In genomic region chr5:1886634-1887399, GRCh38 we compare ENCODE assay signal across 17 cellular contexts. TPM values are rescaled to one million over a fixed set of nuclear protein-coding genes. Genes with fewer than 3 reads are reported as not detected.
DNase-seq lines count a peak whose midpoint lies in the region; ATAC-seq and TF ChIP-seq lines count a peak whose summit lies in the region.
"Had no signal": no experiment of that assay in that cellular context is flagged by ENCODE, and none has a peak within 500 bp of the region (broad histone marks: within the 10 kb centered on the region; RNA-seq: fewer than 3 reads in every experiment).

No MANE protein-coding gene starts in this region.

- peaks cover 3 to 7% of the 10 kb centered on the region in 2 donors for H3K4me1 Mint-ChIP-seq in effector memory CD8-positive, alpha-beta T cell (ENCODE audit: low read depth in 2 of 2)
- H3K4me1 Mint-ChIP-seq in type B pancreatic cell (ENCODE audit: unreplicated experiment), result peaks cover 14% of the 10 kb centered on the region

- H3K4me3 ChIP-seq in mesodermal cell (ENCODE audit: extremely low read depth, insufficient read depth, low read length, poor library complexity, severe bottlenecking), result peak overlapping the region; percentile 18

- peaks cover 17% of the 10 kb centered on the region for H3K4me1 ChIP-seq in foreskin keratinocyte
- H3K4me1 ChIP-seq in mesodermal cell (ENCODE audit: control insufficient read depth, insufficient read depth, low read length, poor library complexity, severe bottlenecking), result peaks cover 17% of the 10 kb centered on the region

- 1% methylated on average over 49 to 54 of the region's 107 CpGs for WGBS in mesodermal cell (ENCODE audit: insufficient coverage in 2 of 2), 2 experiments

- intact Hi-C loops in Right ventricle myocardium superior (cut with DNase I) (no loop called here), cardiac septum (cut with DNase I) (loop anchor here (2.0 to 5.0 kb wide), 2 partner anchors 45 to 86 kb away; partner anchors contain the start of gene NDUFS6)

- no peaks in the 10 kb centered on the region for H3K36me3 ChIP-seq in mesodermal cell (ENCODE audit: control insufficient read depth, insufficient read depth, low read length)

- no peaks in the 10 kb centered on the region for H3K27me3 ChIP-seq in foreskin keratinocyte

- peak; percentile 50 for ATAC-seq in Right ventricle myocardium superior (ENCODE audit: poor library complexity)
- ATAC-seq in foreskin keratinocyte, result no peak
- no peak for ATAC-seq in effector memory CD8-positive, alpha-beta T cell (replicated peaks)
- no peak for ATAC-seq in GM21381 (IDR thresholded peaks at IDR 0.05; ENCODE audit: unreplicated experiment)
- ATAC-seq: SK-N-SH treated with all-trans-retinoic acid at 6 μM for 48 hours had no signal

- H3K27ac ChIP-seq in foreskin keratinocyte (peak overlapping the region; percentile 97), mesodermal cell (ENCODE audit: low read depth, low read length, severe bottlenecking) (no peak overlapping the region)

- TF ChIP-seq CTCF in foreskin keratinocyte (conservative IDR thresholded peaks at IDR 0.05) (peak; percentile 36), type B pancreatic cell (conservative IDR thresholded peaks at IDR 0.05) (no peak)

- no peak overlapping the region for H3K27ac Mint-ChIP-seq in effector memory CD8-positive, alpha-beta T cell
- no peak overlapping the region for H3K27ac Mint-ChIP-seq in type B pancreatic cell
- H3K27ac Mint-ChIP-seq: IgD-negative memory B cell had no signal

- H3K9me3 Mint-ChIP-seq in effector memory CD8-positive, alpha-beta T cell, result no peaks in the 10 kb centered on the region
- no peaks in the 10 kb centered on the region for H3K9me3 Mint-ChIP-seq in type B pancreatic cell

- H3K36me3 Mint-ChIP-seq in effector memory CD8-positive, alpha-beta T cell (ENCODE audit: insufficient read depth), result peaks cover 7% of the 10 kb centered on the region
- no peaks in the 10 kb centered on the region for H3K36me3 Mint-ChIP-seq in type B pancreatic cell
- H3K36me3 Mint-ChIP-seq: IgD-negative memory B cell had no signal

- DNase-seq in Right ventricle myocardium superior (peak; percentile 50), cardiac septum (ENCODE audit: low spot score) (no peak), foreskin keratinocyte (no peak), type B pancreatic cell (ENCODE audit: extremely low spot score, unreplicated experiment) (no peak), NCI-H1092 (lab: John Stamatoyannopoulos, UW) (no peak)
- no peak for DNase-seq in effector memory CD8-positive, alpha-beta T cell
- DNase-seq: activated naive CD4-positive, alpha-beta T cell; foreskin fibroblast; NCI-H1048; NCI-H226 had no signal

- H3K27me3 Mint-ChIP-seq in effector memory CD8-positive, alpha-beta T cell, result peaks cover 35 to 74% of the 10 kb centered on the region in 2 donors
- peaks cover 63% of the 10 kb centered on the region for H3K27me3 Mint-ChIP-seq in type B pancreatic cell

- no peak overlapping the region for H3K4me3 Mint-ChIP-seq in effector memory CD8-positive, alpha-beta T cell
- no peak overlapping the region for H3K4me3 Mint-ChIP-seq in type B pancreatic cell

- H3K9me3 ChIP-seq in mesodermal cell (ENCODE audit: control insufficient read depth, low read length), result no peaks in the 10 kb centered on the region

RNA-seq across cellular contexts. Expression of gene IRX4, which starts 4.1 kb away (rescaled TPM):
- total RNA-seq in Right ventricle myocardium superior (15.8 TPM), cardiac septum (12.1 TPM), foreskin keratinocyte (20.3 and 26.4 TPM in 2 replicates), type B pancreatic cell (ENCODE audit: low replicate concordance) (1.6 and 6.0 TPM in 2 replicates)
- 22.0 and 32.8 TPM in 2 replicates for polyA plus RNA-seq in foreskin keratinocyte
- polyA plus RNA-seq in mesodermal cell (2013, experiment 1 of 2), result 0.44 TPM
- 0.20 TPM for polyA plus RNA-seq in mesodermal cell (2013, experiment 2 of 2)
- total RNA-seq: renal cortical epithelial cell, urinary bladder had no signal
- polyA plus RNA-seq: AG04450, IgD-negative memory B cell, urinary bladder had no signal
